19 cellular contexts compared by ENCODE assay signal in genomic region chr6:25392372-25392771, GRCh38.
DNase-seq lines count a peak whose midpoint lies in the region; ATAC-seq and TF ChIP-seq lines count a peak whose summit lies in the region.
"Had no signal": no experiment of that assay in that cellular context is flagged by ENCODE, and none has a peak within 500 bp of the region (broad histone marks: within the 10 kb centered on the region; RNA-seq: fewer than 3 reads in every experiment).

No MANE protein-coding gene starts in this region.

- ATAC-seq in GM21529 (IDR thresholded peaks at IDR 0.05; ENCODE audit: unreplicated experiment), result no peak
- ATAC-seq: SK-N-SH treated with all-trans-retinoic acid at 6 μM for 48 hours had no signal

- H3K4me3 ChIP-seq in cardiac fibroblast (replicated peaks in 1 of 2; ENCODE audit: low read depth in 2 of 2, low read length in 2 of 2), result no peak overlapping the region
- no peak overlapping the region for H3K4me3 ChIP-seq in foreskin fibroblast (ENCODE audit: low read depth in 1 of 2, low read length in 2 of 2)

- no peak for TF ChIP-seq CTCF in cardiac fibroblast (IDR thresholded peaks at IDR 0.05; ENCODE audit: low read depth, low read length)
- no peak for TF ChIP-seq CTCF in foreskin fibroblast (IDR thresholded peaks at IDR 0.05; ENCODE audit: low read depth, low read length)

- in situ Hi-C loops in KBM-7 (cut with MboI; ENCODE audit: low pct_unique_long_range_greater_than_20kb, low sequenced_read_pairs), result no loop called here

- DNase-seq in AG08395 (ENCODE audit: low spot score) (peak; percentile 13), HCEC 1CT (peak; percentile 69), cardiac fibroblast (ENCODE audit: low read depth in 2 of 2) (peak; percentile 40 to 62), foreskin fibroblast (peak; percentile 26 to 71), MV-4-11 (lab: John Stamatoyannopoulos, UW) (no peak), KBM-7 (no peak)
- DNase-seq in activated naive CD4-positive, alpha-beta T cell (lab: John Stamatoyannopoulos, UW), result no peak
- DNase-seq: 8988T; CD4-positive, alpha-beta T cell; DMS153; HFFc6; NCI-H1092 treated with DMSO at 0.1 percent for 48 hours; NCI-H1694; NCI-H2081 treated with DMSO at 0.1 percent for 48 hours; NCI-H510A; NCI-H774; SIG-M5 had no signal

Comparison
In these comparisons a context has a peak if more than half of its experiments do, and no peak if none do; other contexts are left out.
1. DNase-seq: peak in AG08395 (single experiment), HCEC 1CT (single experiment), cardiac fibroblast (2 of 2) and foreskin fibroblast (2 of 2); none in MV-4-11 (single experiment), activated naive CD4-positive, alpha-beta T cell (0 of 4) and KBM-7 (single experiment).